In genomic region chr6:77332915-77333623, GRCh38 we compare ENCODE assay signal across 31 cellular contexts.
"Had no signal": no experiment of that assay in that cellular context is flagged by ENCODE, and none has a peak within 500 bp of the region (broad histone marks: within the 10 kb centered on the region; RNA-seq: fewer than 3 reads in every experiment).

No MANE protein-coding gene starts in this region.

- H3K4me3 ChIP-seq: PC-9, SJCRH30, SK-N-MC had no signal

- H3K9me3 ChIP-seq: SJCRH30 had no signal

- H2AFZ ChIP-seq: PC-9 had no signal

- H3K36me3 ChIP-seq: SJCRH30, WERI-Rb-1 had no signal

- H3K4me1 ChIP-seq: SJCRH30 had no signal

- ATAC-seq: activated CD8-positive, alpha-beta memory T cell treated with anti-CD3 and anti-CD28 coated beads, Interleukin-2, amount 10 ng/mL, durations not matched to agents 7 days and 5 days; activated naive CD8-positive, alpha-beta T cell treated with anti-CD3 and anti-CD28 coated beads, Interleukin-2, amount 50 U/mL, for 24 hours had no signal

- H3K4me2 ChIP-seq: PC-9 had no signal

- DNase-seq: activated CD4-positive, alpha-beta memory T cell treated with anti-CD3 and anti-CD28 coated beads, Interleukin-2, amount 10 ng/mL, durations not matched to agents 7 days and 5 days; activated CD4-positive, alpha-beta T cell treated with anti-CD3 and anti-CD28 coated beads for 1 hour; activated CD4-positive, alpha-beta T cell treated with anti-CD3 and anti-CD28 coated beads for 48 hours; activated CD4-positive, CD25-positive, alpha-beta regulatory T cell; activated CD8-positive, alpha-beta memory T cell treated with anti-CD3 and anti-CD28 coated beads for 24 hours; activated CD8-positive, alpha-beta memory T cell treated with anti-CD3 and anti-CD28 coated beads, Interleukin-2, amount 10 ng/mL, durations not matched to agents 7 days and 5 days; activated CD8-positive, alpha-beta memory T cell treated with anti-CD3 and anti-CD28 coated beads, Interleukin-2, amount 50 U/mL, for 48 hours; activated effector memory CD4-positive, alpha-beta T cell treated with Interleukin-2 at 50 U/mL for 16 hours; activated naive CD4-positive, alpha-beta T cell treated with anti-CD3 and anti-CD28 coated beads, Interleukin-2, amount 10 ng/mL, durations not matched to agents 7 days and 5 days; activated naive CD8-positive, alpha-beta T cell treated with anti-CD3 and anti-CD28 coated beads, Interleukin-2, amount 50 U/mL, for 24 hours; activated T-cell treated with anti-CD3 and anti-CD28 coated beads, Interleukin-2, amount 50 U/mL, for 48 hours; anterior cingulate cortex; Kasumi-1; KG1; MM.1S; MV-4-11; NCI-H1092; NCI-H1436 treated with DMSO at 0.1 percent for 48 hours; NCI-H1694 treated with DMSO at 0.1 percent for 48 hours; NCI-H2029; NCI-H345; NCI-H524 treated with DMSO at 0.1 percent for 48 hours; NK-92 treated with Interleukin-12 subunit alpha and Interleukin-12 subunit beta, amount 100 ng/mL, for 24 hours; PC-9; SHP77; SJCRH30; T1000; WERI-Rb-1 had no signal

- FAIRE-seq: RCC 7860 had no signal

- H3K27ac ChIP-seq: PC-9, RWPE1, SJCRH30, SK-N-MC, WERI-Rb-1 had no signal
